In genomic region chr6:837380-837779, GRCh38 we compare ENCODE assay signal across 24 cellular contexts.
"Had no signal": no experiment of that assay in that cellular context is flagged by ENCODE, and none has a peak within 500 bp of the region (broad histone marks: within the 10 kb centered on the region; RNA-seq: fewer than 3 reads in every experiment).

No MANE protein-coding gene starts in this region.

- ATAC-seq: activated CD8-positive, alpha-beta T cell treated with anti-CD3 and anti-CD28 coated beads, Interleukin-2, amount 10 ng/mL, durations not matched to agents 7 days and 5 days; foreskin keratinocyte; mucosa of descending colon; pancreas; psoas muscle; right cardiac atrium; stimulated activated naive CD8-positive, alpha-beta T cell treated with anti-CD3 and anti-CD28 coated beads, Interleukin-15, amount 100 ng/mL, for 72 hours had no signal

- DNase-seq: activated CD4-positive, alpha-beta T cell treated with anti-CD3 and anti-CD28 coated beads for 1 hour; activated CD4-positive, alpha-beta T cell treated with anti-CD3 and anti-CD28 coated beads, Interleukin-2, amount 50 U/mL, for 1 hour; activated CD8-positive, alpha-beta T cell treated with anti-CD3 and anti-CD28 coated beads, Interleukin-2, amount 10 ng/mL, durations not matched to agents 7 days and 5 days; activated naive CD4-positive, alpha-beta T cell; activated T-cell treated with anti-CD3 and anti-CD28 coated beads, Interleukin-2, amount 50 U/mL, for 24 hours; adrenal gland; endodermal cell; foreskin keratinocyte; hippocampal formation; mesendoderm; mucosa of descending colon; nephron progenitor cell; pancreas; psoas muscle; right cardiac atrium; stimulated activated CD4-positive, alpha-beta T cell treated with anti-CD3 and anti-CD28 coated beads, Interleukin-1b, Interleukin-23, amount 100 ng/mL, for 48 hours; stimulated activated naive CD8-positive, alpha-beta T cell treated with anti-CD3 and anti-CD28 coated beads, Interleukin-15, amount 100 ng/mL, for 72 hours; T-helper 1 cell; tibial artery; WERI-Rb-1 had no signal

- H3K36me3 ChIP-seq: adrenal gland, pancreas, tibial artery, WERI-Rb-1 had no signal

- H3K27me3 ChIP-seq: pancreas had no signal

- FAIRE-seq: astrocyte, islet of Langerhans, pancreas, TTC549 had no signal

- H3K4me3 ChIP-seq: adrenal gland, coronary artery, mucosa of descending colon, pancreas, psoas muscle, tibial artery had no signal

- H3K27ac ChIP-seq: adrenal gland, coronary artery, foreskin keratinocyte, pancreas, tibial artery, WERI-Rb-1 had no signal

- H3K4me1 ChIP-seq: foreskin keratinocyte, pancreas, tibial artery had no signal

- H3K9me3 ChIP-seq: adrenal gland, pancreas, tibial artery had no signal
